26 cellular contexts compared by ENCODE assay signal in genomic region chr19:30653646-30654386, GRCh38.
"Had no signal": no experiment of that assay in that cellular context is flagged by ENCODE, and none has a peak within 500 bp of the region (broad histone marks: within the 10 kb centered on the region; RNA-seq: fewer than 3 reads in every experiment).

No MANE protein-coding gene starts in this region.

- DNase-seq: activated CD4-positive, alpha-beta memory T cell treated with anti-CD3 and anti-CD28 coated beads for 36 hours; activated CD4-positive, alpha-beta T cell treated with anti-CD3 and anti-CD28 coated beads for 4 hours; activated CD4-positive, alpha-beta T cell treated with anti-CD3 and anti-CD28 coated beads, Interleukin-2, amount 50 U/mL, for 1 hour; activated CD8-positive, alpha-beta memory T cell treated with anti-CD3 and anti-CD28 coated beads, Interleukin-2, amount 10 ng/mL, durations not matched to agents 7 days and 5 days; activated gamma-delta T cell; activated naive CD4-positive, alpha-beta T cell treated with Interleukin-2 at 50 U/mL for 16 hours; activated naive CD8-positive, alpha-beta T cell treated with anti-CD3 and anti-CD28 coated beads, Interleukin-2, amount 10 ng/mL, durations not matched to agents 7 days and 5 days; activated T-cell treated with anti-CD3 and anti-CD28 coated beads, Interleukin-2, amount 50 U/mL, for 1 hour; activated T-cell treated with anti-CD3 and anti-CD28 coated beads, Interleukin-2, amount 50 U/mL, for 72 hours; amygdala; Karpas-422; KBM-7; NCI-H1436 treated with DMSO at 0.1 percent for 48 hours; NCI-H187; NCI-H2081; NCI-H345; NCI-H524 treated with DMSO at 0.1 percent for 48 hours; SHP77; SJCRH30 had no signal

- H3K27ac ChIP-seq: ascending aorta, breast epithelium, SJCRH30, SK-N-MC had no signal

- H3K4me3 Mint-ChIP-seq: activated CD4-positive, alpha-beta memory T cell treated with anti-CD3 and anti-CD28 coated beads for 36 hours; activated CD8-positive, alpha-beta memory T cell treated with anti-CD3 and anti-CD28 coated beads, Interleukin-2, amount 10 ng/mL, durations not matched to agents 7 days and 5 days; activated naive CD4-positive, alpha-beta T cell treated with anti-CD3 and anti-CD28 coated beads, Interleukin-2, amount 50 U/mL, for 24 hours; activated naive CD8-positive, alpha-beta T cell treated with anti-CD3 and anti-CD28 coated beads, Interleukin-2, amount 10 ng/mL, durations not matched to agents 7 days and 5 days; activated T-cell treated with anti-CD3 and anti-CD28 coated beads, Interleukin-2, amount 50 U/mL, for 72 hours; activated T-helper 17 cell treated with anti-CD3 and anti-CD28 coated beads, Interleukin-2, amount 50 U/mL, for 72 hours had no signal

- H3K36me3 ChIP-seq: ascending aorta, breast epithelium, SJCRH30 had no signal

- H3K36me3 Mint-ChIP-seq: activated CD4-positive, alpha-beta memory T cell treated with anti-CD3 and anti-CD28 coated beads for 36 hours; activated CD8-positive, alpha-beta memory T cell treated with anti-CD3 and anti-CD28 coated beads, Interleukin-2, amount 10 ng/mL, durations not matched to agents 7 days and 5 days; activated naive CD4-positive, alpha-beta T cell treated with anti-CD3 and anti-CD28 coated beads, Interleukin-2, amount 50 U/mL, for 24 hours; activated naive CD8-positive, alpha-beta T cell treated with anti-CD3 and anti-CD28 coated beads, Interleukin-2, amount 10 ng/mL, durations not matched to agents 7 days and 5 days had no signal

- H3K27me3 Mint-ChIP-seq: activated naive CD8-positive, alpha-beta T cell treated with anti-CD3 and anti-CD28 coated beads, Interleukin-2, amount 10 ng/mL, durations not matched to agents 7 days and 5 days had no signal

- H3K4me1 ChIP-seq: ascending aorta, breast epithelium had no signal

- H3K27ac Mint-ChIP-seq: activated CD4-positive, alpha-beta memory T cell treated with anti-CD3 and anti-CD28 coated beads for 36 hours; activated CD8-positive, alpha-beta memory T cell treated with anti-CD3 and anti-CD28 coated beads, Interleukin-2, amount 10 ng/mL, durations not matched to agents 7 days and 5 days; activated naive CD4-positive, alpha-beta T cell treated with anti-CD3 and anti-CD28 coated beads, Interleukin-2, amount 50 U/mL, for 24 hours; activated naive CD8-positive, alpha-beta T cell treated with anti-CD3 and anti-CD28 coated beads, Interleukin-2, amount 10 ng/mL, durations not matched to agents 7 days and 5 days; activated T-cell treated with anti-CD3 and anti-CD28 coated beads, Interleukin-2, amount 50 U/mL, for 72 hours; activated T-helper 17 cell treated with anti-CD3 and anti-CD28 coated beads, Interleukin-2, amount 50 U/mL, for 72 hours had no signal

- H3K27me3 ChIP-seq: ascending aorta, SJCRH30 had no signal

- H3K4me3 ChIP-seq: ascending aorta, breast epithelium, SJCRH30, SK-N-MC had no signal

- H3K9me3 Mint-ChIP-seq: activated naive CD8-positive, alpha-beta T cell treated with anti-CD3 and anti-CD28 coated beads, Interleukin-2, amount 10 ng/mL, durations not matched to agents 7 days and 5 days had no signal

- H3K4me1 Mint-ChIP-seq: activated CD8-positive, alpha-beta memory T cell treated with anti-CD3 and anti-CD28 coated beads, Interleukin-2, amount 10 ng/mL, durations not matched to agents 7 days and 5 days; activated naive CD4-positive, alpha-beta T cell treated with anti-CD3 and anti-CD28 coated beads, Interleukin-2, amount 50 U/mL, for 24 hours; activated naive CD8-positive, alpha-beta T cell treated with anti-CD3 and anti-CD28 coated beads, Interleukin-2, amount 10 ng/mL, durations not matched to agents 7 days and 5 days; activated T-helper 17 cell treated with anti-CD3 and anti-CD28 coated beads, Interleukin-2, amount 50 U/mL, for 72 hours had no signal

- H3K9me3 ChIP-seq: ascending aorta, breast epithelium, SJCRH30 had no signal

- ATAC-seq: activated CD4-positive, CD25-positive, alpha-beta regulatory T cell treated with anti-CD3 and anti-CD28 coated beads, Interleukin-2, amount 50 U/mL, for 24 hours; activated CD8-positive, alpha-beta memory T cell treated with anti-CD3 and anti-CD28 coated beads, Interleukin-2, amount 10 ng/mL, durations not matched to agents 7 days and 5 days; activated T-cell treated with anti-CD3 and anti-CD28 coated beads, Interleukin-2, amount 50 U/mL, for 72 hours; activated T-helper 17 cell treated with anti-CD3 and anti-CD28 coated beads, Interleukin-2, amount 50 U/mL, for 72 hours; Panc1 had no signal
